ENCODE assay signal across 30 cellular contexts in genomic region chr5:111447099-111447498, GRCh38.
"Had no signal": no experiment of that assay in that cellular context is flagged by ENCODE, and none has a peak within 500 bp of the region (broad histone marks: within the 10 kb centered on the region; RNA-seq: fewer than 3 reads in every experiment).

No MANE protein-coding gene starts in this region.

- H3K4me3 Mint-ChIP-seq: activated naive CD8-positive, alpha-beta T cell; central memory CD8-positive, alpha-beta T cell; nephron; stimulated activated naive B cell treated with anti-CD40 and anti-IgM and Interleukin-4, amounts not matched to agents 10 μg/mL and 1 μg/mL and 100 μg/mL, for 72 hours; T-helper 2 cell treated with Interferon-gamma antibody and Interleukin-4, amounts not matched to agents 5 μg/mL and 100 μg/mL, for 36 hours had no signal

- H3K9me3 Mint-ChIP-seq: central memory CD8-positive, alpha-beta T cell; nephron; T-helper 2 cell treated with Interferon-gamma antibody and Interleukin-4, amounts not matched to agents 5 μg/mL and 100 μg/mL, for 36 hours had no signal

- ATAC-seq: pancreas; stimulated activated naive B cell treated with anti-CD40 and anti-IgM and Interleukin-4, amounts not matched to agents 10 μg/mL and 1 μg/mL and 100 μg/mL, for 72 hours had no signal

- FAIRE-seq: colon, pancreas had no signal

- H3K27ac ChIP-seq: adrenal gland, breast epithelium, esophagus muscularis mucosa, left ventricle myocardium inferior, pancreas, prostate gland, stomach, thyroid gland, upper lobe of left lung, vagina, VCaP had no signal

- H3K27me3 ChIP-seq: adrenal gland, breast epithelium, esophagus muscularis mucosa, pancreas, stomach, thyroid gland, upper lobe of left lung, vagina had no signal

- H3K27ac Mint-ChIP-seq: stimulated activated naive B cell treated with anti-CD40 and anti-IgM and Interleukin-4, amounts not matched to agents 10 μg/mL and 1 μg/mL and 100 μg/mL, for 72 hours; T-helper 2 cell treated with Interferon-gamma antibody and Interleukin-4, amounts not matched to agents 5 μg/mL and 100 μg/mL, for 36 hours had no signal

- H3K27me3 Mint-ChIP-seq: activated naive CD8-positive, alpha-beta T cell; central memory CD8-positive, alpha-beta T cell; stimulated activated naive B cell treated with anti-CD40 and anti-IgM and Interleukin-4, amounts not matched to agents 10 μg/mL and 1 μg/mL and 100 μg/mL, for 72 hours had no signal

- H3K36me3 Mint-ChIP-seq: stimulated activated naive B cell treated with anti-CD40 and anti-IgM and Interleukin-4, amounts not matched to agents 10 μg/mL and 1 μg/mL and 100 μg/mL, for 72 hours had no signal

- DNase-seq: activated CD4-positive, alpha-beta T cell treated with anti-CD3 and anti-CD28 coated beads for 4 hours; activated CD4-positive, alpha-beta T cell treated with anti-CD3 and anti-CD28 coated beads, Interleukin-2, amount 50 U/mL, for 4 hours; activated effector memory CD4-positive, alpha-beta T cell treated with Interleukin-2 at 50 U/mL for 16 hours; activated naive CD4-positive, alpha-beta T cell treated with Interleukin-2 at 50 U/mL for 16 hours; activated T-cell treated with anti-CD3 and anti-CD28 coated beads for 4 hours; adrenal gland; dermis blood vessel endothelial cell; effector CD4-positive, alpha-beta T cell; foreskin melanocyte; islet precursor cell; left ventricle myocardium inferior; pancreas; retina; stimulated activated CD4-positive, alpha-beta T cell treated with anti-CD3 and anti-CD28 coated beads, Interleukin-15, amount 100 ng/mL, for 24 hours; stimulated activated CD4-positive, alpha-beta T cell treated with anti-CD3 and anti-CD28 coated beads, Interleukin-2, amount 100 ng/mL, for 24 hours; stimulated activated naive B cell treated with anti-CD40 and anti-IgM and Interleukin-4, amounts not matched to agents 10 μg/mL and 1 μg/mL and 100 μg/mL, for 72 hours; stomach; thyroid gland; upper lobe of left lung had no signal

- H3K4me3 ChIP-seq: adrenal gland, breast epithelium, esophagus muscularis mucosa, left ventricle myocardium inferior, lung, pancreas, prostate gland, stomach, thyroid gland, upper lobe of left lung, vagina had no signal

- H3K4me1 ChIP-seq: adrenal gland, breast epithelium, esophagus muscularis mucosa, left ventricle myocardium inferior, pancreas, prostate gland, stomach, thyroid gland, upper lobe of left lung, vagina had no signal

- H3K9me3 ChIP-seq: adrenal gland, breast epithelium, esophagus muscularis mucosa, left ventricle myocardium inferior, pancreas, prostate gland, stomach, thyroid gland, upper lobe of left lung, vagina had no signal

- H3K36me3 ChIP-seq: adrenal gland, breast epithelium, esophagus muscularis mucosa, left ventricle myocardium inferior, pancreas, prostate gland, stomach, thyroid gland, upper lobe of left lung, vagina had no signal

- H3K4me1 Mint-ChIP-seq: stimulated activated naive B cell treated with anti-CD40 and anti-IgM and Interleukin-4, amounts not matched to agents 10 μg/mL and 1 μg/mL and 100 μg/mL, for 72 hours had no signal
